ENCODE assay signal across 2 cellular contexts in the genomic region with DNA sequence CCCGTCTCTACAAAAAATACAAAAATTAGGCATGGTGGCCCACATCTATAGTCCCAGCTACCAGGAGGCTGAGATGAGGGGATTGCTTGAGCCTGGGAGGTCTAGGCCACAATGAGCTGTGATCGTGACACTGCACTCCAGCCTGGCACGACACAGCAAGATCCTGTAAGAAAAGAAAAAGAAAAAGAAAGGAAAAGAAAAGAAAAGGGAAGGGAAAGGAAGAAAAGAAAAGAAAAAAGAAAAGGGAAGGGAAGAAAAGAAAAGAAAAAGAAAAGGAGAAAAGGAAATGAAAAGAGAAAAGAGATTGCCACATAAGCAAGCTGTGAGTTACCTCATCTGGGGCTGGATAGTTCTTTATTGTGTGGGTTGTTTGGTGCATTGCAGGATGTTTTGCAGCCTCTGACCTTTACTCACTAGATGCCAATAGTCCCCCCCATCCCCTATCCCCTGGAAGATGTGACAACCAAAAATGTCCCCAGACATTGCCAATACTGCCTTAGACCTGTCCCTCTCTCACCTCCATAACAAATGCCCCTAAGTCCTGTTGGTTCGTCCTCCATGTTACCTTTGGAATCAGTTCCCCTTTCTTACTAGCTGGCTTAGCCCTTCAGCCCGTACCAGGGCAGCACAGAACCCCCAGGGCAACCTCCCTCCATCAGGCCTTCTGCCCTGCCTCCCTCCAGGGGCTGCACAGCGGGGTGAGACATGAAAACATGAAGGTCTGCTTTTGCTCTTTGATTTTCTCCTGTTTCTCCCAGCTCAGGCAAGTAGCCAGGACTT.
A peak's percentile ranks its signal among the peaks of the same experiment; 100 is the strongest.
TF ChIP-seq lines count a peak whose summit lies in the region.

No MANE protein-coding gene starts in this region.

TF ChIP-seq in HepG2, 621 proteins besides CTCF, POLR2A, EP300 and RAD21 (continues in another document):
- no peak for TF ChIP-seq TEAD3 (CRISPR knock-in tag; optimal IDR thresholded peaks at IDR 0.05; ENCODE audit: borderline replicate concordance)
- TF ChIP-seq, protein P1, sequence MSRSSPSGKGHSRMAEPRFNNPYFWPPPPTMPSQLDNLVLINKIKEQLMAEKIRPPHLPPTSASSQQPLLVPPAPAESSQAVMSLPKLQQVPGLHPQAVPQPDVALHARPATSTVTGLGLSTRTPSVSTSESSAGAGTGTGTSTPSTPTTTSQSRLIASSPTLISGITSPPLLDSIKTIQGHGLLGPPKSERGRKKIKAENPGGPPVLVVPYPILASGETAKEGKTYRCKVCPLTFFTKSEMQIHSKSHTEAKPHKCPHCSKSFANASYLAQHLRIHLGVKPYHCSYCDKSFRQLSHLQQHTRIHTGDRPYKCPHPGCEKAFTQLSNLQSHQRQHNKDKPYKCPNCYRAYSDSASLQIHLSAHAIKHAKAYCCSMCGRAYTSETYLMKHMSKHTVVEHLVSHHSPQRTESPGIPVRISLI (CRISPR knock-in tag; IDR thresholded peaks at IDR 0.05; ENCODE audit: borderline replicate concordance), result no peak
- TF ChIP-seq CBX2 (IDR thresholded peaks at IDR 0.05; ENCODE audit: low read depth, low read length), result no peak
- no peak for TF ChIP-seq CBX2 (CRISPR knock-in tag; IDR thresholded peaks at IDR 0.05; ENCODE audit: low read depth)
- TF ChIP-seq TAF1 (CRISPR knock-in tag; IDR thresholded peaks at IDR 0.05), result no peak
- TF ChIP-seq ARNT (IDR thresholded peaks at IDR 0.05), result no peak
- no peak for TF ChIP-seq THAP7 (CRISPR knock-in tag; IDR thresholded peaks at IDR 0.05)
- no peak for TF ChIP-seq ZFP36L2 (CRISPR knock-in tag; IDR thresholded peaks at IDR 0.05)
- TF ChIP-seq ZNF777 (CRISPR knock-in tag; IDR thresholded peaks at IDR 0.05), result no peak
- 0 out of 2 replicates have a peak, but pooled peaks have one; percentile 32 for TF ChIP-seq NFRKB (IDR thresholded peaks at IDR 0.05)
- TF ChIP-seq, protein P2, sequence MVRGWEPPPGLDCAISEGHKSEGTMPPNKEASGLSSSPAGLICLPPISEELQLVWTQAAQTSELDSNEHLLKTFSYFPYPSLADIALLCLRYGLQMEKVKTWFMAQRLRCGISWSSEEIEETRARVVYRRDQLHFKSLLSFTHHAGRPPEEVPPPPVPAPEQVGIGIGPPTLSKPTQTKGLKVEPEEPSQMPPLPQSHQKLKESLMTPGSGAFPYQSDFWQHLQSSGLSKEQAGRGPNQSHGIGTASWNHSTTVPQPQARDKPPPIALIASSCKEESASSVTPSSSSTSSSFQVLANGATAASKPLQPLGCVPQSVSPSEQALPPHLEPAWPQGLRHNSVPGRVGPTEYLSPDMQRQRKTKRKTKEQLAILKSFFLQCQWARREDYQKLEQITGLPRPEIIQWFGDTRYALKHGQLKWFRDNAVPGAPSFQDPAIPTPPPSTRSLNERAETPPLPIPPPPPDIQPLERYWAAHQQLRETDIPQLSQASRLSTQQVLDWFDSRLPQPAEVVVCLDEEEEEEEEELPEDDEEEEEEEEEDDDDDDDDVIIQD (CRISPR knock-in tag; IDR thresholded peaks at IDR 0.05; ENCODE audit: low read depth), result no peak
- 0 out of 2 replicates have a peak, but pooled peaks have one; percentile 20 for TF ChIP-seq SALL1 (CRISPR knock-in tag; IDR thresholded peaks at IDR 0.05)
- no peak for TF ChIP-seq ESRRA (CRISPR knock-in tag; IDR thresholded peaks at IDR 0.05; ENCODE audit: low read depth)
- TF ChIP-seq, protein P3, sequence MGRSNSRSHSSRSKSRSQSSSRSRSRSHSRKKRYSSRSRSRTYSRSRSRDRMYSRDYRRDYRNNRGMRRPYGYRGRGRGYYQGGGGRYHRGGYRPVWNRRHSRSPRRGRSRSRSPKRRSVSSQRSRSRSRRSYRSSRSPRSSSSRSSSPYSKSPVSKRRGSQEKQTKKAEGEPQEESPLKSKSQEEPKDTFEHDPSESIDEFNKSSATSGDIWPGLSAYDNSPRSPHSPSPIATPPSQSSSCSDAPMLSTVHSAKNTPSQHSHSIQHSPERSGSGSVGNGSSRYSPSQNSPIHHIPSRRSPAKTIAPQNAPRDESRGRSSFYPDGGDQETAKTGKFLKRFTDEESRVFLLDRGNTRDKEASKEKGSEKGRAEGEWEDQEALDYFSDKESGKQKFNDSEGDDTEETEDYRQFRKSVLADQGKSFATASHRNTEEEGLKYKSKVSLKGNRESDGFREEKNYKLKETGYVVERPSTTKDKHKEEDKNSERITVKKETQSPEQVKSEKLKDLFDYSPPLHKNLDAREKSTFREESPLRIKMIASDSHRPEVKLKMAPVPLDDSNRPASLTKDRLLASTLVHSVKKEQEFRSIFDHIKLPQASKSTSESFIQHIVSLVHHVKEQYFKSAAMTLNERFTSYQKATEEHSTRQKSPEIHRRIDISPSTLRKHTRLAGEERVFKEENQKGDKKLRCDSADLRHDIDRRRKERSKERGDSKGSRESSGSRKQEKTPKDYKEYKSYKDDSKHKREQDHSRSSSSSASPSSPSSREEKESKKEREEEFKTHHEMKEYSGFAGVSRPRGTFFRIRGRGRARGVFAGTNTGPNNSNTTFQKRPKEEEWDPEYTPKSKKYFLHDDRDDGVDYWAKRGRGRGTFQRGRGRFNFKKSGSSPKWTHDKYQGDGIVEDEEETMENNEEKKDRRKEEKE (IDR thresholded peaks at IDR 0.05), result no peak
- TF ChIP-seq SRF (IDR thresholded peaks at IDR 0.05; ENCODE audit: low read depth, low read length), result no peak
- TF ChIP-seq CEBPB (IDR thresholded peaks at IDR 0.05; ENCODE audit: borderline replicate concordance, low read depth, low read length), result peak; percentile 60
- TF ChIP-seq HNRNPH1 (optimal IDR thresholded peaks at IDR 0.05; ENCODE audit: low read depth, low read length), result no peak
- no peak for TF ChIP-seq ZNF280B (CRISPR knock-in tag; IDR thresholded peaks at IDR 0.05; ENCODE audit: borderline replicate concordance)

TF ChIP-seq in GM12878, 131 proteins besides CTCF, POLR2A, EP300 and RAD21:
- TF ChIP-seq GATAD2B (conservative IDR thresholded peaks at IDR 0.05; ENCODE audit: low read depth) (no peak), GABPA (IDR thresholded peaks at IDR 0.05; ENCODE audit: low read depth) (no peak), NFXL1 (IDR thresholded peaks at IDR 0.05; ENCODE audit: borderline replicate concordance) (no peak), NKRF (conservative IDR thresholded peaks at IDR 0.05) (no peak), NFIC (IDR thresholded peaks at IDR 0.05; ENCODE audit: low read depth, low read length) (no peak), SMAD1 (IDR thresholded peaks at IDR 0.05; ENCODE audit: low read depth, partially characterized antibody) (no peak), PBX3 (IDR thresholded peaks at IDR 0.05; ENCODE audit: insufficient replicate concordance, low read depth, low read length) (no peak), POLR2AphosphoS2 (IDR thresholded peaks at IDR 0.05; ENCODE audit: low read depth, low read length) (no peak), SPI1 (IDR thresholded peaks at IDR 0.05; ENCODE audit: borderline replicate concordance, insufficient read depth, low read depth, low read length) (peak; percentile 71; the same call in 1 of the 2 replicates)
